8 cellular contexts compared by ENCODE assay signal in genomic region chr16:67883872-67884261, GRCh38. TPM values are rescaled to one million over a fixed set of nuclear protein-coding genes. Genes with fewer than 3 reads are reported as not detected.
DNase-seq lines count a peak whose midpoint lies in the region; ATAC-seq, FAIRE-seq and TF ChIP-seq lines count a peak whose summit lies in the region.

No MANE protein-coding gene starts in this region.

- H2AK5ac ChIP-seq in H1 (ENCODE audit: low read depth, low read length): no peak overlapping the region

- H3K23ac ChIP-seq in H1 (ENCODE audit: insufficient read length): no peak overlapping the region

- no peaks in the 10 kb centered on the region for H3K79me1 ChIP-seq in H1 (ENCODE audit: low read depth, low read length)

- H2BK12ac ChIP-seq in H1 (ENCODE audit: low read depth, low read length): no peak overlapping the region

- H3K27ac Mint-ChIP-seq in nephron progenitor cell: no peak overlapping the region
- no peak overlapping the region for H3K27ac Mint-ChIP-seq in stimulated activated naive CD8-positive, alpha-beta T cell treated with anti-CD3 and anti-CD28 coated beads, Interleukin-15, amount 100 ng/mL, for 72 hours

- H3K56ac ChIP-seq in H1 (replicated peaks; ENCODE audit: insufficient read length, low read depth, low read length): no peak overlapping the region

- peaks cover 5 to 15% (median 11%) of the 10 kb centered on the region in 4 experiments for H3K4me1 ChIP-seq in H1 (replicated peaks in 1 of 4; ENCODE audit: control insufficient read depth in 3 of 4, insufficient read depth in 4 of 4, low read length in 3 of 4)

- no peaks in the 10 kb centered on the region for H3K27me3 Mint-ChIP-seq in nephron progenitor cell (ENCODE audit: low read depth, poor library complexity)
- no peaks in the 10 kb centered on the region for H3K27me3 Mint-ChIP-seq in stimulated activated naive CD8-positive, alpha-beta T cell treated with anti-CD3 and anti-CD28 coated beads, Interleukin-15, amount 100 ng/mL, for 72 hours

- no peaks in the 10 kb centered on the region for H3K79me2 ChIP-seq in H1 (ENCODE audit: control insufficient read depth in 1 of 2, insufficient read depth in 2 of 2, low read length in 2 of 2)

- no peak overlapping the region for H3K4ac ChIP-seq in H1 (replicated peaks; ENCODE audit: insufficient read length, low read depth, low read length)

- no peak overlapping the region for H3K9ac ChIP-seq in H1 (replicated peaks in 1 of 4; ENCODE audit: extremely low read depth in 1 of 4, low read depth in 3 of 4, low read length in 3 of 4)

- H3K18ac ChIP-seq in H1 (ENCODE audit: extremely low read depth, low read length): no peak overlapping the region

- H4K8ac ChIP-seq in H1 (ENCODE audit: extremely low read depth, insufficient read depth, low read length): peak overlapping the region; percentile 53; the same call in 1 of the 2 replicates

- H2BK20ac ChIP-seq in H1 (ENCODE audit: low read length): no peak overlapping the region

- WGBS in H1 (ENCODE audit: extremely low coverage in 1 of 2, insufficient coverage in 1 of 2, insufficient read length in 1 of 2, insufficient replicate concordance in 2 of 2, low coverage in 1 of 2, low lambda C conversion rate in 2 of 2, missing lambda C conversion rate in 1 of 2), 2 experiments: 60% methylated on average over 10 of the region's 11 CpGs; no CpG with 5 or more reads in 1 of the 2 experiments

- no peak overlapping the region for H3K27ac ChIP-seq in H1 (ENCODE audit: low read depth, low read length)

- no peaks in the 10 kb centered on the region for H3K9me3 Mint-ChIP-seq in nephron progenitor cell
- no peaks in the 10 kb centered on the region for H3K9me3 Mint-ChIP-seq in stimulated activated naive CD8-positive, alpha-beta T cell treated with anti-CD3 and anti-CD28 coated beads, Interleukin-15, amount 100 ng/mL, for 72 hours

- H2BK5ac ChIP-seq in H1 (ENCODE audit: low read depth, low read length): no peak overlapping the region; the same call in 1 of the 2 replicates

- no peaks in the 10 kb centered on the region for H3K27me3 ChIP-seq in H1 (replicated peaks in 1 of 4; ENCODE audit: control insufficient read depth in 3 of 4, extremely low read depth in 1 of 4, insufficient read depth in 3 of 4, low read length in 3 of 4)

- H2AFZ ChIP-seq in H1 (ENCODE audit: low read length): no peak overlapping the region

- POLR2A ChIA-PET in H1 (lab: Charles Lee; ENCODE audit: partially characterized antibody): interaction anchor here (0.6 to 6.3 kb wide), 14 partner anchors 9 to 525 kb away, joined by 3 to 45 read pairs (median 4); partner anchors contain the start of genes CTRL, EDC4, LCAT and PSKH1

- no peak overlapping the region for H3K4me3 ChIP-seq in H1 (ENCODE audit: extremely low read depth in 1 of 4, insufficient read depth in 2 of 4, low read depth in 3 of 4, low read length in 4 of 4)

- H2BK120ac ChIP-seq in H1 (replicated peaks; ENCODE audit: low read depth, low read length): no peak overlapping the region

- H3K14ac ChIP-seq in H1 (ENCODE audit: insufficient read length): no peak overlapping the region

- TF ChIP-seq CTCF in GM12872 (IDR thresholded peaks at IDR 0.05; ENCODE audit: insufficient read depth, low read depth, low read length) (peak; percentile 94; the same call in 2 of the 3 replicates), H1 (IDR thresholded peaks at IDR 0.05; ENCODE audit: control extremely low read depth in 1 of 3, insufficient read depth in 1 of 3, low read depth in 1 of 3, low read length in 3 of 3) (peak; percentile 87 to 94 (median 88)), nephron progenitor cell (IDR thresholded peaks at IDR 0.05) (peak; percentile 85)

- no peak overlapping the region for H4K5ac ChIP-seq in H1 (ENCODE audit: insufficient read length, low read depth, low read length)

- no peak overlapping the region for H3K4me3 Mint-ChIP-seq in nephron progenitor cell
- no peak overlapping the region for H3K4me3 Mint-ChIP-seq in stimulated activated naive CD8-positive, alpha-beta T cell treated with anti-CD3 and anti-CD28 coated beads, Interleukin-15, amount 100 ng/mL, for 72 hours

- peaks cover 18% of the 10 kb centered on the region for H3K36me3 Mint-ChIP-seq in nephron progenitor cell (ENCODE audit: low read depth)

- CTCF ChIA-PET in H1 (lab: Charles Lee; ENCODE audit: partially characterized antibody): interaction anchor here (0.7 to 21.8 kb wide), 51 partner anchors 8 to 370 kb away, joined by 3 to 623 read pairs (median 5); partner anchors contain the start of genes CENPT, CTRL, DDX28 and DPEP2NB

- peaks cover 24 to 40% (median 31%) of the 10 kb centered on the region in 4 experiments for H3K36me3 ChIP-seq in H1 (ENCODE audit: control insufficient read depth in 2 of 4, insufficient read depth in 4 of 4, low read length in 3 of 4)

- no peaks in the 10 kb centered on the region for H3K9me3 ChIP-seq in H1 (ENCODE audit: insufficient read depth in 2 of 2, low read depth in 1 of 2, low read length in 1 of 2)

- peak; percentile 83 to 87 for TF ChIP-seq RAD21 in H1 (IDR thresholded peaks at IDR 0.05 in 1 of 2, conservative IDR thresholded peaks at IDR 0.05 in 1 of 2; ENCODE audit: low read depth in 2 of 2, low read length in 2 of 2)

- H4K91ac ChIP-seq in H1 (replicated peaks; ENCODE audit: insufficient read length, low read length): no peak overlapping the region

- DNase-seq in NCI-H1694 treated with DMSO at 0.1 percent for 48 hours (lab: John Stamatoyannopoulos, UW): peak; percentile 3
- DNase-seq in activated CD8-positive, alpha-beta memory T cell treated with anti-CD3 and anti-CD28 coated beads for 4 hours (ENCODE audit: low read depth in 2 of 2): peak; percentile 48 to 56
- peak in 1 of 2 experiments; percentile 90 for DNase-seq in H1 (ENCODE audit: low read depth in 1 of 2, low spot score in 2 of 2)
- peak; percentile 79 for DNase-seq in nephron progenitor cell
- peak; percentile 71 to 73 for DNase-seq in stimulated activated naive CD8-positive, alpha-beta T cell treated with anti-CD3 and anti-CD28 coated beads, Interleukin-15, amount 100 ng/mL, for 72 hours

- TF ChIP-seq EP300 in H1 (IDR thresholded peaks at IDR 0.05; ENCODE audit: borderline replicate concordance in 1 of 2, low read depth in 2 of 2, low read length in 2 of 2): peak in 1 of 2 experiments; percentile 31; a peak in 1 of 3 replicates

- peak; percentile 84 for ATAC-seq in stimulated activated naive CD8-positive, alpha-beta T cell treated with anti-CD3 and anti-CD28 coated beads, Interleukin-15, amount 100 ng/mL, for 72 hours
- ATAC-seq in HG02798 (IDR thresholded peaks at IDR 0.05; ENCODE audit: poor library complexity, unreplicated experiment) (no peak), HG03469 (IDR thresholded peaks at IDR 0.05; ENCODE audit: unreplicated experiment) (no peak)

- H2BK15ac ChIP-seq in H1 (ENCODE audit: low read length): 0 out of 2 replicates have a peak overlapping the region, but pooled peaks have one; percentile 16

- no peak for TF ChIP-seq POLR2A in H1 (IDR thresholded peaks at IDR 0.05; ENCODE audit: control extremely low read depth in 1 of 2, low read depth in 2 of 2, low read length in 2 of 2)

- no peak for FAIRE-seq in H1 (lab: Jason Lieb, UNC)

- peaks cover 16% of the 10 kb centered on the region for H3K4me1 Mint-ChIP-seq in nephron progenitor cell
- no peaks in the 10 kb centered on the region for H3K4me1 Mint-ChIP-seq in stimulated activated naive CD8-positive, alpha-beta T cell treated with anti-CD3 and anti-CD28 coated beads, Interleukin-15, amount 100 ng/mL, for 72 hours

- 0 out of 2 replicates have a peak, but pooled peaks cover 2% of the 10 kb centered on the region for H3K23me2 ChIP-seq in H1 (ENCODE audit: low read depth, low read length)

- H3K4me2 ChIP-seq in H1 (ENCODE audit: insufficient read depth in 1 of 2, low read depth in 2 of 2, low read length in 2 of 2): no peak overlapping the region

- peaks cover 11 to 17% of the 10 kb centered on the region in 2 experiments for H4K20me1 ChIP-seq in H1 (replicated peaks in 1 of 2; ENCODE audit: control insufficient read depth in 1 of 2, insufficient read depth in 2 of 2, low read length in 2 of 2)

RNA-seq across cellular contexts. Expression of gene NRN1L, which starts 0.8 kb away (rescaled TPM):
- total RNA-seq in H1 (2021; fragmentation: NEBNext Ultra II Directional; extraction: Animal tissue kit (Norgen Biotek cat#: 25700)): 4.1 and 4.9 TPM in 2 replicates
- 35.2 and 49.3 TPM in 2 replicates for polyA plus RNA-seq in H1 (2011; rRNA removed)
- polyA plus RNA-seq in H1 (2011; cell fraction: cytosol; rRNA removed): 17.6 TPM
- polyA plus RNA-seq in H1 (2011; cell fraction: nucleus; rRNA removed): 14.2 TPM
- 3.5 to 5.9 TPM (median 4.8 TPM) in 4 replicates for polyA plus RNA-seq in H1 (2012, experiment 1 of 2)
- polyA plus RNA-seq in H1 (2012, experiment 2 of 2): 11.2 TPM
- polyA plus RNA-seq in H1 (2013, experiment 1 of 2): 10.1 TPM
- polyA plus RNA-seq in H1 (2013, experiment 2 of 2): 11.0 TPM
- 0.93 and 1.3 TPM in 2 replicates for polyA minus RNA-seq in H1 (2011; rRNA and poly(A)+ RNA removed)
- 5.9 TPM for polyA minus RNA-seq in H1 (2011; cell fraction: cytosol; rRNA and poly(A)+ RNA removed)
- polyA minus RNA-seq in H1 (2011; cell fraction: nucleus; rRNA and poly(A)+ RNA removed): 2.7 TPM

RNA-seq across cellular contexts. Expression of gene PSKH1, which starts 9.2 kb away (rescaled TPM):
- 24.8 and 25.4 TPM in 2 replicates for total RNA-seq in H1 (2021; fragmentation: NEBNext Ultra II Directional; extraction: Animal tissue kit (Norgen Biotek cat#: 25700))
- 51.0 and 55.8 TPM in 2 replicates for polyA plus RNA-seq in H1 (2011; rRNA removed)
- 34.2 TPM for polyA plus RNA-seq in H1 (2011; cell fraction: cytosol; rRNA removed)
- 45.7 TPM for polyA plus RNA-seq in H1 (2011; cell fraction: nucleus; rRNA removed)
- polyA plus RNA-seq in H1 (2012, experiment 1 of 2): 21.9 to 30.0 TPM (median 27.0 TPM) in 4 replicates
- 29.5 TPM for polyA plus RNA-seq in H1 (2012, experiment 2 of 2)
- 23.3 TPM for polyA plus RNA-seq in H1 (2013, experiment 1 of 2)
- polyA plus RNA-seq in H1 (2013, experiment 2 of 2): 23.3 TPM
- polyA minus RNA-seq in H1 (2011; rRNA and poly(A)+ RNA removed): 57.8 and 66.9 TPM in 2 replicates
- polyA minus RNA-seq in H1 (2011; cell fraction: cytosol; rRNA and poly(A)+ RNA removed): 27.6 TPM
- polyA minus RNA-seq in H1 (2011; cell fraction: nucleus; rRNA and poly(A)+ RNA removed): 35.7 TPM

RNA-seq across cellular contexts. Expression of gene EDC4, which starts 11.0 kb away (rescaled TPM):
- 72.7 and 73.4 TPM in 2 replicates for total RNA-seq in H1 (2021; fragmentation: NEBNext Ultra II Directional; extraction: Animal tissue kit (Norgen Biotek cat#: 25700))
- 58.5 and 84.4 TPM in 2 replicates for polyA plus RNA-seq in H1 (2011; rRNA removed)
- 57.7 TPM for polyA plus RNA-seq in H1 (2011; cell fraction: cytosol; rRNA removed)
- 359 TPM for polyA plus RNA-seq in H1 (2011; cell fraction: nucleus; rRNA removed)
- 59.7 to 78.8 TPM (median 67.7 TPM) in 4 replicates for polyA plus RNA-seq in H1 (2012, experiment 1 of 2)
- polyA plus RNA-seq in H1 (2012, experiment 2 of 2): 44.4 TPM
- polyA plus RNA-seq in H1 (2013, experiment 1 of 2): 37.5 TPM
- 37.5 TPM for polyA plus RNA-seq in H1 (2013, experiment 2 of 2)
- polyA minus RNA-seq in H1 (2011; rRNA and poly(A)+ RNA removed): 67.8 and 99.2 TPM in 2 replicates
- polyA minus RNA-seq in H1 (2011; cell fraction: cytosol; rRNA and poly(A)+ RNA removed): 60.8 TPM
- 60.0 TPM for polyA minus RNA-seq in H1 (2011; cell fraction: nucleus; rRNA and poly(A)+ RNA removed)

RNA-seq across cellular contexts. Expression of gene CENPT, which starts 36.4 kb away (rescaled TPM):
- total RNA-seq in H1 (2021; fragmentation: NEBNext Ultra II Directional; extraction: Animal tissue kit (Norgen Biotek cat#: 25700)): 42.2 and 42.4 TPM in 2 replicates
- polyA plus RNA-seq in H1 (2011; rRNA removed): 53.4 and 82.7 TPM in 2 replicates
- polyA plus RNA-seq in H1 (2011; cell fraction: cytosol; rRNA removed): 82.3 TPM
- polyA plus RNA-seq in H1 (2011; cell fraction: nucleus; rRNA removed): 415 TPM
- 38.1 to 58.6 TPM (median 58.5 TPM) in 4 replicates for polyA plus RNA-seq in H1 (2012, experiment 1 of 2)
- 39.5 TPM for polyA plus RNA-seq in H1 (2012, experiment 2 of 2)
- polyA plus RNA-seq in H1 (2013, experiment 1 of 2): 41.5 TPM
- polyA plus RNA-seq in H1 (2013, experiment 2 of 2): 34.8 TPM
- 22.9 and 26.2 TPM in 2 replicates for polyA minus RNA-seq in H1 (2011; rRNA and poly(A)+ RNA removed)
- polyA minus RNA-seq in H1 (2011; cell fraction: cytosol; rRNA and poly(A)+ RNA removed): 18.9 TPM
- 50.5 TPM for polyA minus RNA-seq in H1 (2011; cell fraction: nucleus; rRNA and poly(A)+ RNA removed)

RNA-seq across cellular contexts. Expression of gene NUTF2, which starts 37.1 kb away (rescaled TPM):
- total RNA-seq in H1 (2021; fragmentation: NEBNext Ultra II Directional; extraction: Animal tissue kit (Norgen Biotek cat#: 25700)): 219 and 229 TPM in 2 replicates
- 377 and 382 TPM in 2 replicates for polyA plus RNA-seq in H1 (2011; rRNA removed)
- polyA plus RNA-seq in H1 (2011; cell fraction: cytosol; rRNA removed): 322 TPM
- polyA plus RNA-seq in H1 (2011; cell fraction: nucleus; rRNA removed): 256 TPM
- 285 to 353 TPM (median 329 TPM) in 4 replicates for polyA plus RNA-seq in H1 (2012, experiment 1 of 2)
- polyA plus RNA-seq in H1 (2012, experiment 2 of 2): 190 TPM
- polyA plus RNA-seq in H1 (2013, experiment 1 of 2): 335 TPM
- polyA plus RNA-seq in H1 (2013, experiment 2 of 2): 317 TPM
- polyA minus RNA-seq in H1 (2011; rRNA and poly(A)+ RNA removed): 306 and 380 TPM in 2 replicates
- 201 TPM for polyA minus RNA-seq in H1 (2011; cell fraction: cytosol; rRNA and poly(A)+ RNA removed)
- polyA minus RNA-seq in H1 (2011; cell fraction: nucleus; rRNA and poly(A)+ RNA removed): 150 TPM
